ENCODE assay signal across 1 cellular context in genomic region chr5:134143964-134144941, GRCh38.
A peak's percentile ranks its signal among the peaks of the same experiment; 100 is the strongest.
TF ChIP-seq lines count a peak whose summit lies in the region.

No MANE protein-coding gene starts in this region.

TF ChIP-seq in HepG2, 621 proteins besides CTCF, POLR2A, EP300 and RAD21:
- TF ChIP-seq CBX1 (IDR thresholded peaks at IDR 0.05; ENCODE audit: low read depth) = no peak
- TF ChIP-seq AGO2 (optimal IDR thresholded peaks at IDR 0.05; ENCODE audit: low read depth, low read length) = peak; percentile 70
- peak; percentile 40; the same call in 1 of the 2 replicates for TF ChIP-seq POLR2G (IDR thresholded peaks at IDR 0.05; ENCODE audit: low read depth, low read length)
